Comparison of ENCODE assay signal across 8 cellular contexts in genomic region chr17:39231587-39232551, GRCh38. TPM values are rescaled to one million over a fixed set of nuclear protein-coding genes. Genes with fewer than 3 reads are reported as not detected.
DNase-seq lines count a peak whose midpoint lies in the region; ATAC-seq and TF ChIP-seq lines count a peak whose summit lies in the region.

No MANE protein-coding gene starts in this region.

- TF ChIP-seq POLR2A in lower leg skin (IDR thresholded peaks at IDR 0.05) = no peak

- H3K27ac ChIP-seq in parathyroid adenoma = no peak overlapping the region

- no peaks in the 10 kb centered on the region for H3K4me1 ChIP-seq in parathyroid adenoma

- H2AFZ ChIP-seq in parathyroid adenoma = peak overlapping the region; percentile 16

- H3K4me3 ChIP-seq in fibroblast of the aortic adventitia (ENCODE audit: low read depth, low read length) (no peak overlapping the region), parathyroid adenoma (ENCODE audit: low read depth, low read length) (no peak overlapping the region), lower leg skin (ENCODE audit: low read depth, poor library complexity, severe bottlenecking) (no peak overlapping the region)

- peak; percentile 76 for TF ChIP-seq CTCF in fibroblast of the aortic adventitia (IDR thresholded peaks at IDR 0.05; ENCODE audit: insufficient read depth, low read length)
- peak; percentile 66 for TF ChIP-seq CTCF in parathyroid adenoma (IDR thresholded peaks at IDR 0.05)
- peak in 1 of 3 donors; percentile 60 for TF ChIP-seq CTCF in lower leg skin (IDR thresholded peaks at IDR 0.05)

- no peak overlapping the region for H3K9ac ChIP-seq in parathyroid adenoma

- ATAC-seq in HG03097 (IDR thresholded peaks at IDR 0.05; ENCODE audit: low FRiP score, unreplicated experiment) = no peak

- DNase-seq in DMS 273 (lab: John Stamatoyannopoulos, UW; ENCODE audit: unreplicated experiment) (peak; percentile 73), DMS 273 treated with DMSO at 0.1 percent for 48 hours (lab: John Stamatoyannopoulos, UW) (no peak), NCI-H82 (lab: John Stamatoyannopoulos, UW) (peak; percentile 93), fibroblast of the aortic adventitia (ENCODE audit: low read depth) (peak; percentile 27), lower leg skin (ENCODE audit: low spot score in 2 of 2) (no peak)
- DNase-seq in activated T-cell treated with anti-CD3 and anti-CD28 coated beads, Interleukin-2, amount 50 U/mL, for 48 hours = peak; percentile 68 to 74

- H3K79me2 ChIP-seq in parathyroid adenoma = no peaks in the 10 kb centered on the region

- no peaks in the 10 kb centered on the region for H3K36me3 ChIP-seq in parathyroid adenoma (ENCODE audit: control insufficient read depth, insufficient read depth, low read length)

- intact Hi-C loops in lower leg skin (cut with DNase I; ENCODE audit: low total_unique reads) = no loop called here

- no peaks in the 10 kb centered on the region for H3K27me3 ChIP-seq in parathyroid adenoma (ENCODE audit: control insufficient read depth, insufficient read depth, low read length)

- WGBS in lower leg skin, 2 donors = 14 to 16% methylated on average over 18 to 22 of the region's 22 CpGs

- no peaks in the 10 kb centered on the region for H3K9me3 ChIP-seq in parathyroid adenoma (ENCODE audit: control insufficient read depth, low read length)

- H3K4me2 ChIP-seq in parathyroid adenoma (ENCODE audit: low read length) = no peak overlapping the region

RNA-seq across cellular contexts. Expression of gene STAC2, which starts 6.1 kb away (rescaled TPM):
- total RNA-seq in fibroblast of the aortic adventitia (ENCODE audit: low replicate concordance) (0.18 TPM in 1 of 2 replicates, not detected in the other), lower leg skin (10 to 100 TPM in 2 of 4 donors, 1 to 10 TPM in 2; 2.3 to 35.6 (median 10.8) TPM)

RNA-seq across cellular contexts. Expression of gene RPL19, which starts 31.8 kb away (rescaled TPM):
- 944 and 2,108 TPM in 2 replicates for total RNA-seq in fibroblast of the aortic adventitia (ENCODE audit: low replicate concordance)
- total RNA-seq in lower leg skin = 1,000 to 10,000 TPM; 3,050 to 5,448 (median 3,578) TPM

RNA-seq across cellular contexts. Expression of gene CACNB1, which starts 34.4 kb away (rescaled TPM):
- total RNA-seq in fibroblast of the aortic adventitia (ENCODE audit: low replicate concordance) (7.0 and 8.0 TPM in 2 replicates), lower leg skin (10 to 100 TPM in 2 of 4 donors, 1 to 10 TPM in 2; 5.7 to 13.1 (median 11.2) TPM)

Comparison
In these comparisons a context has a peak if more than half of its experiments do, and no peak if none do; other contexts are left out.
1. DNase-seq: peak in DMS 273 (single experiment), NCI-H82 (single experiment), activated T-cell treated with anti-CD3 and anti-CD28 coated beads, Interleukin-2, amount 50 U/mL, for 48 hours (2 of 2) and fibroblast of the aortic adventitia (single experiment); none in DMS 273 treated with DMSO at 0.1 percent for 48 hours (single experiment) and lower leg skin (0 of 2).